Comparison of ENCODE assay signal across 8 cellular contexts in the genomic region with DNA sequence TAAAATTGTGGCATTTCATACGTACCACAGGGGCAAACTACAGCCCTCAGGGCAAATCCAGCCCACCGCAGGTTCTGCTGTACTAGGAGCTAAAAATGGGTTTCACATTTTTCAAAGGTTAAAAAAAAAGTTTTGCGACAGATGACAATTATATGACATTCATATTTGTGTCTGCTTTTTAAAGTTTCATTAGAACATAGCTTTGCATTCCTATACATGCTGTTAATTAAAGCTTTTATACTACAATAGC. TPM values are rescaled to one million over a fixed set of nuclear protein-coding genes. Genes with fewer than 3 reads are reported as not detected.
A peak's percentile ranks its signal among the peaks of the same experiment; 100 is the strongest.
DNase-seq lines count a peak whose midpoint lies in the region; ATAC-seq and TF ChIP-seq lines count a peak whose summit lies in the region.

No MANE protein-coding gene starts in this region.

- H3K9ac ChIP-seq in iPS-15b (ENCODE audit: low read depth, low read length), result peak overlapping the region; percentile 62

- peak overlapping the region; percentile 100 for H3K27ac Mint-ChIP-seq in activated T-helper 17 cell treated with anti-CD3 and anti-CD28 coated beads, Interleukin-2, amount 50 U/mL, for 72 hours
- peak overlapping the region; percentile 99 for H3K27ac Mint-ChIP-seq in stimulated activated naive B cell treated with anti-CD40 and anti-IgM and Interleukin-4, amounts not matched to agents 10 μg/mL and 1 μg/mL and 100 μg/mL, for 72 hours

- DNase-seq in HFF-Myc (ENCODE audit: extremely low read depth, low read depth) (no peak), DMS79 treated with DMSO at 0.1 percent for 48 hours (lab: John Stamatoyannopoulos, UW) (no peak), SIG-M5 treated with dmso at 0.1 percent for 504 hours (lab: John Stamatoyannopoulos, UW; ENCODE audit: unreplicated experiment) (no peak), NCI-H446 treated with DMSO at 0.1 percent for 48 hours (lab: John Stamatoyannopoulos, UW) (no peak)
- no peak for DNase-seq in stimulated activated naive B cell treated with anti-CD40 and anti-IgM and Interleukin-4, amounts not matched to agents 10 μg/mL and 1 μg/mL and 100 μg/mL, for 72 hours

- no peak for TF ChIP-seq CTCF in HFF-Myc (IDR thresholded peaks at IDR 0.05; ENCODE audit: low read depth, low read length, missing control alignments)

- H3K4me1 ChIP-seq in iPS-15b (ENCODE audit: control insufficient read depth, insufficient read depth, low read length), result peaks cover 16% of the 10 kb centered on the region

- no peaks in the 10 kb centered on the region for H3K36me3 ChIP-seq in iPS-15b (ENCODE audit: control insufficient read depth, insufficient read depth, low read length)

- peaks cover 23% of the 10 kb centered on the region for H3K4me1 Mint-ChIP-seq in activated T-helper 17 cell treated with anti-CD3 and anti-CD28 coated beads, Interleukin-2, amount 50 U/mL, for 72 hours
- peaks cover 24 to 38% of the 10 kb centered on the region in 2 donors for H3K4me1 Mint-ChIP-seq in stimulated activated naive B cell treated with anti-CD40 and anti-IgM and Interleukin-4, amounts not matched to agents 10 μg/mL and 1 μg/mL and 100 μg/mL, for 72 hours

- no peaks in the 10 kb centered on the region for H3K9me3 Mint-ChIP-seq in activated T-helper 17 cell treated with anti-CD3 and anti-CD28 coated beads, Interleukin-2, amount 50 U/mL, for 72 hours
- no peaks in the 10 kb centered on the region for H3K9me3 Mint-ChIP-seq in stimulated activated naive B cell treated with anti-CD40 and anti-IgM and Interleukin-4, amounts not matched to agents 10 μg/mL and 1 μg/mL and 100 μg/mL, for 72 hours

- H3K4me3 ChIP-seq in HFF-Myc (replicated peaks; ENCODE audit: low read depth, low read length) (peak overlapping the region; percentile 71), iPS-15b (ENCODE audit: low read depth, low read length) (peak overlapping the region; percentile 93)

- H3K4me3 Mint-ChIP-seq in activated T-helper 17 cell treated with anti-CD3 and anti-CD28 coated beads, Interleukin-2, amount 50 U/mL, for 72 hours, result peak overlapping the region; percentile 100
- peak overlapping the region; percentile 97 to 98 for H3K4me3 Mint-ChIP-seq in stimulated activated naive B cell treated with anti-CD40 and anti-IgM and Interleukin-4, amounts not matched to agents 10 μg/mL and 1 μg/mL and 100 μg/mL, for 72 hours

- H3K9me3 ChIP-seq in iPS-15b (ENCODE audit: control insufficient read depth, insufficient read depth, low read length), result no peaks in the 10 kb centered on the region

- no peaks in the 10 kb centered on the region for H3K27me3 ChIP-seq in iPS-15b (ENCODE audit: control insufficient read depth, insufficient read depth, low read length)

- H3K36me3 Mint-ChIP-seq in activated T-helper 17 cell treated with anti-CD3 and anti-CD28 coated beads, Interleukin-2, amount 50 U/mL, for 72 hours (ENCODE audit: low read depth), result peaks cover 34% of the 10 kb centered on the region
- peaks cover 1 to 3% of the 10 kb centered on the region in 2 donors for H3K36me3 Mint-ChIP-seq in stimulated activated naive B cell treated with anti-CD40 and anti-IgM and Interleukin-4, amounts not matched to agents 10 μg/mL and 1 μg/mL and 100 μg/mL, for 72 hours

- H3K27me3 Mint-ChIP-seq in activated T-helper 17 cell treated with anti-CD3 and anti-CD28 coated beads, Interleukin-2, amount 50 U/mL, for 72 hours, result no peaks in the 10 kb centered on the region
- no peaks in the 10 kb centered on the region for H3K27me3 Mint-ChIP-seq in stimulated activated naive B cell treated with anti-CD40 and anti-IgM and Interleukin-4, amounts not matched to agents 10 μg/mL and 1 μg/mL and 100 μg/mL, for 72 hours

- no peak for ATAC-seq in activated T-helper 17 cell treated with anti-CD3 and anti-CD28 coated beads, Interleukin-2, amount 50 U/mL, for 72 hours (replicated peaks)
- no peak for ATAC-seq in stimulated activated naive B cell treated with anti-CD40 and anti-IgM and Interleukin-4, amounts not matched to agents 10 μg/mL and 1 μg/mL and 100 μg/mL, for 72 hours (replicated peaks)
- no peak for ATAC-seq in HG03025 (IDR thresholded peaks at IDR 0.05; ENCODE audit: low FRiP score, unreplicated experiment)

RNA-seq across cellular contexts. Expression of a gene that starts 0.8 kb away (rescaled TPM):
- total RNA-seq in activated T-helper 17 cell treated with anti-CD3 and anti-CD28 coated beads, Interleukin-2, amount 50 U/mL, for 72 hours, result 10 to 100 TPM; 19.2 to 26.2 TPM

RNA-seq across cellular contexts. Expression of a gene that starts 42.8 kb away (rescaled TPM):
- total RNA-seq in activated T-helper 17 cell treated with anti-CD3 and anti-CD28 coated beads, Interleukin-2, amount 50 U/mL, for 72 hours, result 10 to 100 TPM; 31.1 to 34.8 TPM

RNA-seq across cellular contexts. Expression of a gene that starts 43.0 kb away (rescaled TPM):
- total RNA-seq in activated T-helper 17 cell treated with anti-CD3 and anti-CD28 coated beads, Interleukin-2, amount 50 U/mL, for 72 hours, result 10 to 100 TPM; 10.1 to 17.4 TPM
